1 cellular context compared by ENCODE assay signal in genomic region chr11:41532413-41532812, GRCh38.
TF ChIP-seq lines count a peak whose summit lies in the region.

No MANE protein-coding gene starts in this region.

TF ChIP-seq in K562, 482 proteins besides CTCF, POLR2A, EP300 and RAD21:
- TF ChIP-seq BDP1 (IDR thresholded peaks at IDR 0.05; ENCODE audit: insufficient read depth, insufficient read length) (no peak), ZNF384 (IDR thresholded peaks at IDR 0.05; ENCODE audit: low read depth, low read length) (no peak), NR1H2 (CRISPR knock-in tag; IDR thresholded peaks at IDR 0.05) (no peak), TSC22D4 (tag; IDR thresholded peaks at IDR 0.05) (0 out of 2 replicates have a peak, but pooled peaks have one; percentile 41), ZNF583 (CRISPR knock-in tag; IDR thresholded peaks at IDR 0.05) (no peak), PYGO2 (tag; IDR thresholded peaks at IDR 0.05) (no peak)
